19 cellular contexts compared by ENCODE assay signal in the genomic region with DNA sequence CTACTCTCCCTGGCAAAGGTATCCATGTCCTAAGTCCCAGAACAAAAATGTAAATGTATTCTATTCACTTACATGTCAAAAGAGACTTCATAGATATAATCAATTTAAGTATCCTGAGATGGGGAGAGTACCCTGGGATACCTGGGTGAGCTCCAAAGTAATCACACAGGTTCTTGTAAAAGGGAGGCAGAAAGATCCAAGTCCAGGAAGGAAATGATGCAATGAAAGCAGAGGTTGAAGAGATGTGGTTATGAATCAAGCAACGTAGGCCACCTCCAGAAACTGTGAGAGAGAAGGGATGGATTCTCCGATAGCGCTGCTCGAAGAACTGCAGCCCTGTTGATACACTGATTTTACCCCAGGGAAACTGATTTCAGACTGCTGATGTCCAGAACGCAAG.
DNase-seq lines count a peak whose midpoint lies in the region; ATAC-seq and TF ChIP-seq lines count a peak whose summit lies in the region.
"Had no signal": no experiment of that assay in that cellular context is flagged by ENCODE, and none has a peak within 500 bp of the region (broad histone marks: within the 10 kb centered on the region; RNA-seq: fewer than 3 reads in every experiment).

No MANE protein-coding gene starts in this region.

- H3K36me3 ChIP-seq in Loucy (ENCODE audit: insufficient read depth, low read length): no peaks in the 10 kb centered on the region
- H3K36me3 ChIP-seq in mammary epithelial cell (ENCODE audit: insufficient read depth, low read length): no peaks in the 10 kb centered on the region
- H3K36me3 ChIP-seq in osteoblast (ENCODE audit: insufficient read depth, low read length): no peaks in the 10 kb centered on the region
- H3K36me3 ChIP-seq in psoas muscle (ENCODE audit: insufficient read depth in 1 of 2, low read depth in 1 of 2): no peaks in the 10 kb centered on the region

- H3K27me3 ChIP-seq in Loucy (ENCODE audit: insufficient read depth, low read length, poor library complexity, severe bottlenecking) (no peaks in the 10 kb centered on the region), mammary epithelial cell (ENCODE audit: insufficient read depth, low read length) (no peaks in the 10 kb centered on the region), osteoblast (ENCODE audit: insufficient read depth, low read length) (no peaks in the 10 kb centered on the region), psoas muscle (ENCODE audit: insufficient read depth in 3 of 3, low read length in 2 of 3) (no peaks in the 10 kb centered on the region)

- POLR2A ChIA-PET in activated CD4-positive, alpha-beta T cell treated with anti-CD3 and anti-CD28 coated beads for 36 hours (lab: Charles Lee): no interaction called here

- H3K9me3 ChIP-seq in Loucy (ENCODE audit: insufficient read depth, low read depth, low read length): no peaks in the 10 kb centered on the region
- H3K9me3 ChIP-seq in mammary epithelial cell (replicated peaks; ENCODE audit: insufficient read depth, low read length): no peaks in the 10 kb centered on the region
- no peaks in the 10 kb centered on the region for H3K9me3 ChIP-seq in osteoblast (ENCODE audit: low read depth, low read length)
- H3K9me3 ChIP-seq in psoas muscle: no peaks in the 10 kb centered on the region

- H3F3A ChIP-seq in Loucy (ENCODE audit: low read depth): no peaks in the 10 kb centered on the region

- H3K4me3 Mint-ChIP-seq in activated CD4-positive, alpha-beta T cell treated with anti-CD3 and anti-CD28 coated beads for 36 hours: no peak overlapping the region
- H3K4me3 Mint-ChIP-seq: CD4-positive, alpha-beta memory T cell; HFFc6 had no signal

- no peak overlapping the region for H2AFZ ChIP-seq in Loucy (ENCODE audit: low read length)
- peak overlapping the region; percentile 64 for H2AFZ ChIP-seq in mammary epithelial cell (ENCODE audit: low read depth, low read length)
- H2AFZ ChIP-seq in osteoblast (ENCODE audit: low read length): peak overlapping the region; percentile 52

- H3K4me3 ChIP-seq in Loucy (ENCODE audit: low read length, poor library complexity, severe bottlenecking): no peak overlapping the region
- H3K4me3 ChIP-seq in mammary epithelial cell (replicated peaks in 1 of 3; ENCODE audit: insufficient read depth in 1 of 3, low read depth in 2 of 3, low read length in 3 of 3): no peak overlapping the region
- no peak overlapping the region for H3K4me3 ChIP-seq in osteoblast (ENCODE audit: insufficient read depth, low read length)
- no peak overlapping the region for H3K4me3 ChIP-seq in psoas muscle
- H3K4me3 ChIP-seq: GM12878 had no signal

- H3K79me2 ChIP-seq in Loucy (ENCODE audit: insufficient read depth, low read length) (peaks cover under 1% of the 10 kb centered on the region; the same call in 1 of the 2 replicates), mammary epithelial cell (ENCODE audit: insufficient read depth, low read length) (no peaks in the 10 kb centered on the region), osteoblast (ENCODE audit: insufficient read depth, low read length) (no peaks in the 10 kb centered on the region)

- intact Hi-C loops in activated CD4-positive, alpha-beta T cell treated with anti-CD3 and anti-CD28 coated beads for 36 hours (cut with DNase I, micrococcal nuclease): loop anchor here (5.0 kb wide), 2 partner anchors 313 to 383 kb away; no protein-coding TSS in a partner anchor
- intact Hi-C loops in mammary epithelial cell (cut with micrococcal nuclease): loop anchor here (5.0 kb wide), 1 partner anchor 82 kb away; no protein-coding TSS in a partner anchor
- intact Hi-C loops in psoas muscle (cut with DNase I): loop anchor here (2.0 to 10.0 kb wide), 4 partner anchors 93 to 313 kb away; a partner anchor contains a TSS

- no peak overlapping the region for H3K27ac Mint-ChIP-seq in activated CD4-positive, alpha-beta T cell treated with anti-CD3 and anti-CD28 coated beads for 36 hours
- H3K27ac Mint-ChIP-seq: CD4-positive, alpha-beta memory T cell; HFFc6 had no signal

- H3K27ac ChIP-seq in mammary epithelial cell (ENCODE audit: insufficient read depth, low read depth, low read length) (no peak overlapping the region), osteoblast (ENCODE audit: low read depth, low read length) (no peak overlapping the region), psoas muscle (no peak overlapping the region)
- H3K27ac ChIP-seq: 22Rv1 had no signal

- CTCF ChIA-PET in activated CD4-positive, alpha-beta T cell treated with anti-CD3 and anti-CD28 coated beads for 36 hours (lab: Charles Lee): no interaction called here
- CTCF ChIA-PET in mammary epithelial cell (lab: Charles Lee; ENCODE audit: low non-redundant PET): no interaction called here

- peaks cover 11% of the 10 kb centered on the region for H3K4me1 Mint-ChIP-seq in activated CD4-positive, alpha-beta T cell treated with anti-CD3 and anti-CD28 coated beads for 36 hours

- BruUV-seq in mammary epithelial cell (replicated peaks; lab: Mats Ljungman, UMichigan): no TSS peak

- dilution Hi-C loops in mammary epithelial cell (cut with HindIII; ENCODE audit: low sequenced_read_pairs): no loop called here

- peaks cover 7% of the 10 kb centered on the region for H3K4me1 ChIP-seq in Loucy (ENCODE audit: insufficient read depth, low read length, poor library complexity, severe bottlenecking)
- H3K4me1 ChIP-seq in mammary epithelial cell (ENCODE audit: insufficient read depth, low read length): peaks cover 11% of the 10 kb centered on the region
- peaks cover 6% of the 10 kb centered on the region for H3K4me1 ChIP-seq in osteoblast (ENCODE audit: insufficient read depth, low read length)
- no peaks in the 10 kb centered on the region for H3K4me1 ChIP-seq in psoas muscle

- no peaks in the 10 kb centered on the region for H3K9me2 ChIP-seq in Loucy (replicated peaks; ENCODE audit: low read depth, low read length)

- H3K9me3 Mint-ChIP-seq in activated CD4-positive, alpha-beta T cell treated with anti-CD3 and anti-CD28 coated beads for 36 hours (ENCODE audit: low read depth): no peaks in the 10 kb centered on the region
- H3K9me3 Mint-ChIP-seq: HFFc6 had no signal

- H3K27me3 Mint-ChIP-seq in activated CD4-positive, alpha-beta T cell treated with anti-CD3 and anti-CD28 coated beads for 36 hours: peaks cover 5% of the 10 kb centered on the region

- H4K20me1 ChIP-seq in Loucy (ENCODE audit: insufficient read depth, low read length, poor library complexity, severe bottlenecking) (no peaks in the 10 kb centered on the region), mammary epithelial cell (ENCODE audit: insufficient read depth, low read length) (no peaks in the 10 kb centered on the region), osteoblast (ENCODE audit: insufficient read depth, low read length) (no peaks in the 10 kb centered on the region)

- H3K4me2 ChIP-seq in Loucy (ENCODE audit: low read depth, low read length, poor library complexity, severe bottlenecking): peak overlapping the region; percentile 1
- H3K4me2 ChIP-seq in mammary epithelial cell (ENCODE audit: insufficient read depth, low read depth, low read length): no peak overlapping the region
- H3K4me2 ChIP-seq in osteoblast (ENCODE audit: insufficient read depth, low read length): no peak overlapping the region

- no peak for DNase-seq in activated CD4-positive, alpha-beta T cell treated with anti-CD3 and anti-CD28 coated beads for 36 hours
- DNase-seq in activated CD4-positive, alpha-beta T cell treated with anti-CD3 and anti-CD28 coated beads for 4 hours: no peak
- peak; percentile 23 for DNase-seq in mammary epithelial cell
- DNase-seq in osteoblast (ENCODE audit: insufficient read length, low spot score, missing footprints): peak; percentile 26
- DNase-seq in GM13977 (ENCODE audit: low spot score): no peak
- DNase-seq in psoas muscle: no peak
- DNase-seq: CD4-positive, alpha-beta memory T cell; DMS79; GDM1; HFFc6; MV-4-11; NCI-H1417; NCI-H2029; NCI-H510A; NCI-H774 had no signal

- ATAC-seq in activated CD4-positive, alpha-beta T cell treated with anti-CD3 and anti-CD28 coated beads for 36 hours: peak; percentile 55
- ATAC-seq in HG03520 (IDR thresholded peaks at IDR 0.05; ENCODE audit: unreplicated experiment) (no peak), psoas muscle (no peak)
- ATAC-seq: GM12878 had no signal

- TF ChIP-seq CTCF in Loucy (conservative IDR thresholded peaks at IDR 0.05; ENCODE audit: low read length) (no peak), mammary epithelial cell (conservative IDR thresholded peaks at IDR 0.05 in 1 of 2, IDR thresholded peaks at IDR 0.05 in 1 of 2; ENCODE audit: extremely low read depth in 1 of 2, insufficient read depth in 1 of 2, low read depth in 1 of 2, low read length in 2 of 2) (no peak), osteoblast (IDR thresholded peaks at IDR 0.05; ENCODE audit: extremely low read depth, low read depth, low read length) (no peak), GM13977 (IDR thresholded peaks at IDR 0.05; ENCODE audit: extremely low read depth, insufficient read depth, missing control alignments) (no peak), psoas muscle (IDR thresholded peaks at IDR 0.05) (no peak)

- H3K9ac ChIP-seq in Loucy (ENCODE audit: low read depth, low read length, poor library complexity, severe bottlenecking): no peak overlapping the region
- H3K9ac ChIP-seq in mammary epithelial cell (ENCODE audit: insufficient read depth, low read length): no peak overlapping the region

- 63% methylated on average over 5 of the region's 5 CpGs for WGBS in mammary epithelial cell (ENCODE audit: low coverage, missing lambda C conversion rate)
- 70 to 90% (median 71%) methylated on average over 5 of the region's 5 CpGs for WGBS in psoas muscle, 3 donors

- in situ Hi-C loops in mammary epithelial cell (cut with MboI; ENCODE audit: low sequenced_read_pairs in 2 of 2) (loop anchor here in 1 of 2 donors (5.0 kb wide), 1 partner anchor 298 kb away; no protein-coding TSS in a partner anchor), GM13977 (cut with MboI; ENCODE audit: low pct_unique_long_range_greater_than_20kb, low sequenced_read_pairs, unreplicated experiment) (no loop called here)

- no peaks in the 10 kb centered on the region for H3K36me3 Mint-ChIP-seq in activated CD4-positive, alpha-beta T cell treated with anti-CD3 and anti-CD28 coated beads for 36 hours (ENCODE audit: low read depth)
- H3K36me3 Mint-ChIP-seq: CD4-positive, alpha-beta memory T cell had no signal

Comparison
In these comparisons a context has a peak if more than half of its experiments do, and no peak if none do; other contexts are left out.
1. DNase-seq: peak in mammary epithelial cell (single experiment) and osteoblast (single experiment); none in activated CD4-positive, alpha-beta T cell treated with anti-CD3 and anti-CD28 coated beads for 36 hours (single experiment), activated CD4-positive, alpha-beta T cell treated with anti-CD3 and anti-CD28 coated beads for 4 hours (0 of 2), GM13977 (single experiment) and psoas muscle (0 of 2).